16 cellular contexts compared by ENCODE assay signal in genomic region chr6:138468320-138469015, GRCh38. TPM values are rescaled to one million over a fixed set of nuclear protein-coding genes. Genes with fewer than 3 reads are reported as not detected.
A peak's percentile ranks its signal among the peaks of the same experiment; 100 is the strongest.
DNase-seq lines count a peak whose midpoint lies in the region; ATAC-seq and TF ChIP-seq lines count a peak whose summit lies in the region.
"Had no signal": no experiment of that assay in that cellular context is flagged by ENCODE, and none has a peak within 500 bp of the region (broad histone marks: within the 10 kb centered on the region; RNA-seq: fewer than 3 reads in every experiment).

No MANE protein-coding gene starts in this region.

- intact Hi-C loops in Right ventricle myocardium inferior (cut with DNase I), result no loop called here
- intact Hi-C loops in thyroid gland (cut with DNase I), result no loop called here

- no peak overlapping the region for H4K8ac ChIP-seq in mesenchymal stem cell (ENCODE audit: low read length)

- ATAC-seq in Right ventricle myocardium inferior, result no peak
- ATAC-seq: activated T-helper 17 cell treated with anti-CD3 and anti-CD28 coated beads, Interleukin-2, amount 50 U/mL, for 72 hours; effector memory CD8-positive, alpha-beta T cell had no signal

- H2BK12ac ChIP-seq in mesenchymal stem cell (ENCODE audit: low read length in 2 of 2), result no peak overlapping the region

- H3K9me3 Mint-ChIP-seq in endothelial cell (ENCODE audit: unreplicated experiment), result no peaks in the 10 kb centered on the region
- H3K9me3 Mint-ChIP-seq: activated T-helper 17 cell treated with anti-CD3 and anti-CD28 coated beads, Interleukin-2, amount 50 U/mL, for 72 hours; CD4-positive, alpha-beta T cell; effector memory CD8-positive, alpha-beta T cell; neural progenitor cell; stimulated activated naive CD8-positive, alpha-beta T cell treated with anti-CD3 and anti-CD28 coated beads, Interleukin-15, Interleukin-2, amounts not matched to agents 100 ng/mL and 50 ng/mL, for 24 hours had no signal

- TF ChIP-seq POLR2A in thyroid gland (IDR thresholded peaks at IDR 0.05), result no peak

- H3K36me3 ChIP-seq in mesenchymal stem cell (ENCODE audit: control insufficient read depth in 1 of 2, insufficient read depth in 2 of 2, low read depth in 1 of 2, low read length in 2 of 2) (peaks cover 15 to 28% of the 10 kb centered on the region in 2 experiments), thyroid gland (no peaks in the 10 kb centered on the region)
- H3K36me3 ChIP-seq: neural progenitor cell had no signal

- H3K4me1 ChIP-seq in mesenchymal stem cell (ENCODE audit: control insufficient read depth, insufficient read depth, low read depth, low read length) (peaks cover 13% of the 10 kb centered on the region), thyroid gland (no peaks in the 10 kb centered on the region)

- H4K91ac ChIP-seq in mesenchymal stem cell (ENCODE audit: low read length), result no peak overlapping the region

- H3K23ac ChIP-seq in mesenchymal stem cell (ENCODE audit: low read length in 2 of 2), result no peak overlapping the region

- H3K27ac Mint-ChIP-seq in endothelial cell (ENCODE audit: unreplicated experiment), result no peak overlapping the region
- H3K27ac Mint-ChIP-seq: activated T-helper 17 cell treated with anti-CD3 and anti-CD28 coated beads, Interleukin-2, amount 50 U/mL, for 72 hours; CD4-positive, alpha-beta T cell; effector memory CD8-positive, alpha-beta T cell; neural progenitor cell; stimulated activated naive CD8-positive, alpha-beta T cell treated with anti-CD3 and anti-CD28 coated beads, Interleukin-15, Interleukin-2, amounts not matched to agents 100 ng/mL and 50 ng/mL, for 24 hours had no signal

- H3K27me3 ChIP-seq in mesenchymal stem cell (ENCODE audit: control insufficient read depth in 1 of 2, insufficient read depth in 1 of 2, low read length in 2 of 2) (no peaks in the 10 kb centered on the region), thyroid gland (no peaks in the 10 kb centered on the region)
- H3K27me3 ChIP-seq: neural progenitor cell had no signal

- DNase-seq in EL, result peak; percentile 28
- peak; percentile 23 for DNase-seq in NCI-H748 treated with DMSO at 0.1 percent for 48 hours (lab: John Stamatoyannopoulos, UW)
- no peak for DNase-seq in endothelial cell (ENCODE audit: low spot score)
- peak; percentile 22 for DNase-seq in mesenchymal stem cell
- DNase-seq in Right ventricle myocardium inferior (ENCODE audit: missing footprints), result no peak
- DNase-seq in NCI-H1436 (lab: John Stamatoyannopoulos, UW), result no peak
- DNase-seq in thyroid gland, result no peak
- DNase-seq: activated CD4-positive, alpha-beta T cell treated with anti-CD3 and anti-CD28 coated beads, Interleukin-2, amount 50 U/mL, for 48 hours; CD4-positive, alpha-beta T cell; effector memory CD8-positive, alpha-beta T cell; MM.1S; SHP77 had no signal

- no peak overlapping the region for H3K14ac ChIP-seq in mesenchymal stem cell (ENCODE audit: low read length in 2 of 2)

- H3K4ac ChIP-seq in mesenchymal stem cell (ENCODE audit: low read depth in 1 of 2, low read length in 2 of 2), result no peak overlapping the region

- H3K4me1 Mint-ChIP-seq in endothelial cell (ENCODE audit: unreplicated experiment), result peaks cover 6% of the 10 kb centered on the region
- H3K4me1 Mint-ChIP-seq: neural progenitor cell had no signal

- H2AFZ ChIP-seq in mesenchymal stem cell (ENCODE audit: low read depth, low read length), result no peak overlapping the region
- H2AFZ ChIP-seq: neural progenitor cell had no signal

- no peak overlapping the region for H3K9ac ChIP-seq in mesenchymal stem cell (ENCODE audit: low read length)
- H3K9ac ChIP-seq: neural progenitor cell had no signal

- H2BK120ac ChIP-seq in mesenchymal stem cell (ENCODE audit: low read depth, low read length), result no peak overlapping the region

- no peak overlapping the region for H2BK15ac ChIP-seq in mesenchymal stem cell (ENCODE audit: low read depth, poor library complexity, severe bottlenecking)

- H3K9me3 ChIP-seq in mesenchymal stem cell (ENCODE audit: control insufficient read depth, low read length), result no peaks in the 10 kb centered on the region
- no peaks in the 10 kb centered on the region for H3K9me3 ChIP-seq in thyroid gland

- H3K4me3 ChIP-seq in mesenchymal stem cell (ENCODE audit: insufficient read depth in 1 of 2, low read depth in 1 of 2, low read length in 2 of 2) (no peak overlapping the region), thyroid gland (replicated peaks in 1 of 3) (no peak overlapping the region)
- H3K4me3 ChIP-seq: lung, neural progenitor cell had no signal

- 95% methylated on average over 7 of the region's 9 CpGs for WGBS in mesenchymal stem cell
- WGBS in thyroid gland, 2 donors, result 95 to 96% methylated on average over 9 of the region's 9 CpGs

- no peaks in the 10 kb centered on the region for H3K27me3 Mint-ChIP-seq in endothelial cell (ENCODE audit: unreplicated experiment)
- H3K27me3 Mint-ChIP-seq: activated T-helper 17 cell treated with anti-CD3 and anti-CD28 coated beads, Interleukin-2, amount 50 U/mL, for 72 hours; stimulated activated naive CD8-positive, alpha-beta T cell treated with anti-CD3 and anti-CD28 coated beads, Interleukin-15, Interleukin-2, amounts not matched to agents 100 ng/mL and 50 ng/mL, for 24 hours had no signal

- H3K79me1 ChIP-seq in mesenchymal stem cell (replicated peaks; ENCODE audit: low read length, poor library complexity, severe bottlenecking), result peaks cover 19% of the 10 kb centered on the region

- H2AK5ac ChIP-seq in mesenchymal stem cell (ENCODE audit: low read length, severe bottlenecking), result no peak overlapping the region

- H3K27ac ChIP-seq in mesenchymal stem cell (ENCODE audit: low read length, poor library complexity, severe bottlenecking) (peak overlapping the region; percentile 44), thyroid gland (no peak overlapping the region)
- H3K27ac ChIP-seq: neural progenitor cell had no signal

- TF ChIP-seq CTCF in endothelial cell (IDR thresholded peaks at IDR 0.05; ENCODE audit: unreplicated experiment), result no peak
- TF ChIP-seq CTCF in thyroid gland (IDR thresholded peaks at IDR 0.05), result no peak

- H2BK5ac ChIP-seq in mesenchymal stem cell (ENCODE audit: low read depth, low read length, poor library complexity, severe bottlenecking), result no peak overlapping the region

- H3K18ac ChIP-seq in mesenchymal stem cell (ENCODE audit: low read depth in 1 of 2, low read length in 2 of 2), result no peak overlapping the region

- peak overlapping the region; percentile 47 for H3K4me3 Mint-ChIP-seq in endothelial cell (ENCODE audit: unreplicated experiment)
- H3K4me3 Mint-ChIP-seq: activated T-helper 17 cell treated with anti-CD3 and anti-CD28 coated beads, Interleukin-2, amount 50 U/mL, for 72 hours; CD4-positive, alpha-beta T cell; effector memory CD8-positive, alpha-beta T cell; neural progenitor cell; stimulated activated naive CD8-positive, alpha-beta T cell treated with anti-CD3 and anti-CD28 coated beads, Interleukin-15, Interleukin-2, amounts not matched to agents 100 ng/mL and 50 ng/mL, for 24 hours had no signal

- peaks cover 21% of the 10 kb centered on the region for H3K36me3 Mint-ChIP-seq in endothelial cell (ENCODE audit: low read depth, unreplicated experiment)

- no peak overlapping the region for H3K4me2 ChIP-seq in mesenchymal stem cell (ENCODE audit: low read length, poor library complexity, severe bottlenecking)
- H3K4me2 ChIP-seq: neural progenitor cell had no signal

RNA-seq across cellular contexts. Expression of gene NHSL1, which starts 30.8 kb away (rescaled TPM):
- total RNA-seq in endothelial cell (ENCODE audit: unreplicated experiment), result 72.3 TPM
- polyA plus RNA-seq in mesenchymal stem cell (2013, experiment 1 of 2), result 16.1 TPM
- polyA plus RNA-seq in mesenchymal stem cell (2013, experiment 2 of 2), result 16.4 TPM
- total RNA-seq in Right ventricle myocardium inferior, result 56.6 TPM
- 10 to 100 TPM in 2 of 4 donors, 1 to 10 TPM in 2; 5.0 to 13.9 (median 8.6) TPM for total RNA-seq in thyroid gland

Comparison
In these comparisons a context has a peak if more than half of its experiments do, and no peak if none do; other contexts are left out.
1. DNase-seq: peak in EL (single experiment), NCI-H748 treated with DMSO at 0.1 percent for 48 hours (single experiment) and mesenchymal stem cell (single experiment); none in endothelial cell (single experiment), Right ventricle myocardium inferior (single experiment), NCI-H1436 (single experiment) and thyroid gland (0 of 2).